9 cellular contexts compared by ENCODE assay signal in the genomic region with DNA sequence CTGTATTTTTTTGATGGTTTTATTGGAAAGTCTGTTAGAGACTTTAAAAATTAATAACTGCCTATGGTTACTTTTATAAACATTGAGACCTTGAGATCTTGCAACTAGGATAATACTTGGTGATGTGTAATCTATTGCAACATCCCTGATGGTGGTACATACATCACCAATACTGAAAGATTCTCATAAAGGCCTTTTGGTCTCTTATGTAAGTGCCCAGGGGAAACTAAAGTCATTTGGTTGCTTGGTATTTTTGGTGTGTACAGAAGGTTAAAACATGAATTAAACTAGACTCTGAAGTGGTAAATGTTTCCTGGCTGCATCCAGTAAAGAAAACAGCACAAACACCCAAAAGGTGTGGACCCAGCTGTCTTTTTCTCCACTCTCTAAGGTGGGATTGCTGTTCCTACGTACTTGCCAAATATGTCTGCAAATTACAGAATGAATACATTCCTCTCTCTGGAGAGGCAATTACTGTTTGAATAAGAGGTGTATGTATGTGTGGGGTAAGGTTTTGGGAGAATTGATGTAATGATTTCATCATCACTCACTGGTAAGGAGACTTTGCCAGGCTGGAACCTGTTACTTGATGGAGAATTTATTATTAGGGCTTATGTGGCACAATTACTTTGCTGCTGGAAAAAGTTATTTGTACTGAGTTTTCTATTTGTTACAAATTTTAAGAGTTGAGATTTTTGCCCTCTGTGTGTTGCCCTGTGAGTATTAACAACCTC. TPM values are rescaled to one million over a fixed set of nuclear protein-coding genes. Genes with fewer than 3 reads are reported as not detected.
DNase-seq lines count a peak whose midpoint lies in the region; ATAC-seq and TF ChIP-seq lines count a peak whose summit lies in the region.
"Had no signal": no experiment of that assay in that cellular context is flagged by ENCODE, and none has a peak within 500 bp of the region (broad histone marks: within the 10 kb centered on the region; RNA-seq: fewer than 3 reads in every experiment).

No MANE protein-coding gene starts in this region.

- H3K27ac Mint-ChIP-seq in activated CD4-positive, alpha-beta T cell treated with anti-CD3 and anti-CD28 coated beads for 36 hours, result peak overlapping the region; percentile 97

- DNase-seq in activated CD4-positive, alpha-beta T cell treated with anti-CD3 and anti-CD28 coated beads for 36 hours, result no peak
- no peak for DNase-seq in activated CD4-positive, alpha-beta T cell treated with anti-CD3 and anti-CD28 coated beads for 4 hours
- peak; percentile 9 for DNase-seq in NCI-H748 treated with DMSO at 0.1 percent for 48 hours (lab: John Stamatoyannopoulos, UW)
- peak; percentile 41 for DNase-seq in mammary epithelial cell
- peak; percentile 80 for DNase-seq in skeletal muscle cell (ENCODE audit: low read depth)
- DNase-seq in midbrain (lab: John Stamatoyannopoulos, UW), result no peak
- no peak for DNase-seq in HuH-7.5 (ENCODE audit: low spot score)
- DNase-seq: psoas muscle had no signal

- 9% methylated on average over 1 of the region's 1 CpG for WGBS in mammary epithelial cell (ENCODE audit: low coverage, missing lambda C conversion rate)

- H3K4me3 ChIP-seq in mammary epithelial cell (replicated peaks in 1 of 3; ENCODE audit: insufficient read depth in 1 of 3, low read depth in 2 of 3, low read length in 3 of 3) (no peak overlapping the region), skeletal muscle cell (ENCODE audit: low read depth, low read length) (no peak overlapping the region)
- H3K4me3 ChIP-seq: psoas muscle had no signal

- H3K4me1 Mint-ChIP-seq in activated CD4-positive, alpha-beta T cell treated with anti-CD3 and anti-CD28 coated beads for 36 hours, result peaks cover 63% of the 10 kb centered on the region

- no peak overlapping the region for H2AFZ ChIP-seq in mammary epithelial cell (ENCODE audit: low read depth, low read length)

- peak; percentile 8 for ATAC-seq in activated CD4-positive, alpha-beta T cell treated with anti-CD3 and anti-CD28 coated beads for 36 hours
- ATAC-seq in GM18498 (IDR thresholded peaks at IDR 0.05; ENCODE audit: unreplicated experiment), result no peak
- ATAC-seq: psoas muscle had no signal

- H3K27me3 Mint-ChIP-seq in activated CD4-positive, alpha-beta T cell treated with anti-CD3 and anti-CD28 coated beads for 36 hours, result no peaks in the 10 kb centered on the region

- POLR2A ChIA-PET in activated CD4-positive, alpha-beta T cell treated with anti-CD3 and anti-CD28 coated beads for 36 hours (lab: Charles Lee), result interaction anchor here (0.7 to 3.0 kb wide), 5 partner anchors 11 to 1389 kb away, joined by 3 to 9 read pairs (median 4); partner anchors contain the start of genes MDH1 and WDPCP

- H3K9me3 ChIP-seq in mammary epithelial cell (replicated peaks; ENCODE audit: insufficient read depth, low read length), result no peaks in the 10 kb centered on the region
- H3K9me3 ChIP-seq: psoas muscle had no signal

- peaks cover 10% of the 10 kb centered on the region for H3K4me1 ChIP-seq in mammary epithelial cell (ENCODE audit: insufficient read depth, low read length)

- peaks cover 7% of the 10 kb centered on the region for H4K20me1 ChIP-seq in mammary epithelial cell (ENCODE audit: insufficient read depth, low read length)

- no peaks in the 10 kb centered on the region for H3K27me3 ChIP-seq in mammary epithelial cell (ENCODE audit: insufficient read depth, low read length)

- peaks cover 84% of the 10 kb centered on the region for H3K79me2 ChIP-seq in mammary epithelial cell (ENCODE audit: insufficient read depth, low read length)

- no peak overlapping the region for H3K27ac ChIP-seq in mammary epithelial cell (ENCODE audit: insufficient read depth, low read depth, low read length)
- H3K27ac ChIP-seq: psoas muscle had no signal

- peaks cover 28% of the 10 kb centered on the region for H3K36me3 Mint-ChIP-seq in activated CD4-positive, alpha-beta T cell treated with anti-CD3 and anti-CD28 coated beads for 36 hours (ENCODE audit: low read depth)

- H3K9me3 Mint-ChIP-seq in activated CD4-positive, alpha-beta T cell treated with anti-CD3 and anti-CD28 coated beads for 36 hours (ENCODE audit: low read depth), result no peaks in the 10 kb centered on the region

- dilution Hi-C loops in mammary epithelial cell (cut with HindIII; ENCODE audit: low sequenced_read_pairs), result no loop called here

- peak overlapping the region; percentile 23 for H3K4me2 ChIP-seq in mammary epithelial cell (ENCODE audit: insufficient read depth, low read depth, low read length)

- H3K36me3 ChIP-seq in mammary epithelial cell (ENCODE audit: insufficient read depth, low read length), result no peaks in the 10 kb centered on the region

- CTCF ChIA-PET in activated CD4-positive, alpha-beta T cell treated with anti-CD3 and anti-CD28 coated beads for 36 hours (lab: Charles Lee), result interaction anchor here (0.6 to 3.3 kb wide), 3 partner anchors 11 to 39 kb away, joined by 3 to 11 read pairs (median 4); no protein-coding TSS in a partner anchor
- CTCF ChIA-PET in mammary epithelial cell (lab: Charles Lee; ENCODE audit: low non-redundant PET), result no interaction called here

- intact Hi-C loops in activated CD4-positive, alpha-beta T cell treated with anti-CD3 and anti-CD28 coated beads for 36 hours (cut with DNase I, micrococcal nuclease), result loop anchor here (1.0 to 10.0 kb wide), 9 partner anchors 106 to 1643 kb away; partner anchors contain the start of genes EHBP1 (in 1 of the 2) and UGP2 (in 1 of the 2)
- intact Hi-C loops in mammary epithelial cell (cut with micrococcal nuclease), result loop anchor here (5.0 kb wide), 1 partner anchor 93 kb away; no protein-coding TSS in a partner anchor

- no peak overlapping the region for H3K9ac ChIP-seq in mammary epithelial cell (ENCODE audit: insufficient read depth, low read length)

- BruUV-seq in mammary epithelial cell (replicated peaks; lab: Mats Ljungman, UMichigan), result no TSS peak

- TF ChIP-seq CTCF in mammary epithelial cell (conservative IDR thresholded peaks at IDR 0.05 in 1 of 2, IDR thresholded peaks at IDR 0.05 in 1 of 2; ENCODE audit: extremely low read depth in 1 of 2, insufficient read depth in 1 of 2, low read depth in 1 of 2, low read length in 2 of 2), result no peak

- in situ Hi-C loops in mammary epithelial cell (cut with MboI; ENCODE audit: low sequenced_read_pairs in 2 of 2), result no loop called here

- H3K4me3 Mint-ChIP-seq in activated CD4-positive, alpha-beta T cell treated with anti-CD3 and anti-CD28 coated beads for 36 hours, result peak overlapping the region; percentile 92

RNA-seq across cellular contexts. Expression of gene B3GNT2, which starts 3.6 kb away (rescaled TPM):
- 10 to 100 TPM; 28.6 to 31.7 TPM for total RNA-seq in activated CD4-positive, alpha-beta T cell treated with anti-CD3 and anti-CD28 coated beads for 36 hours
- 10 to 100 TPM; 35.2 to 44.8 TPM for total RNA-seq in mammary epithelial cell
- 21.2 TPM for polyA plus RNA-seq in mammary epithelial cell
- 32.4 TPM for polyA minus RNA-seq in mammary epithelial cell

Comparison
In these comparisons a context has a peak if more than half of its experiments do, and no peak if none do; other contexts are left out.
1. DNase-seq: peak in NCI-H748 treated with DMSO at 0.1 percent for 48 hours (single experiment), mammary epithelial cell (single experiment) and skeletal muscle cell (single experiment); none in activated CD4-positive, alpha-beta T cell treated with anti-CD3 and anti-CD28 coated beads for 36 hours (single experiment), activated CD4-positive, alpha-beta T cell treated with anti-CD3 and anti-CD28 coated beads for 4 hours (0 of 2), midbrain (single experiment) and HuH-7.5 (single experiment).